In genomic region chr5:90866333-90866732, GRCh38 we compare ENCODE assay signal across 8 cellular contexts.
A peak's percentile ranks its signal among the peaks of the same experiment; 100 is the strongest.
DNase-seq lines count a peak whose midpoint lies in the region; ATAC-seq and TF ChIP-seq lines count a peak whose summit lies in the region.

No MANE protein-coding gene starts in this region.

- intact Hi-C loops in left ventricle myocardium superior (cut with micrococcal nuclease): loop anchor here (5.0 to 10.0 kb wide), 3 partner anchors 68 to 551 kb away; no protein-coding TSS in a partner anchor

- no peak overlapping the region for H3K4me3 ChIP-seq in BJ (ENCODE audit: low read depth, low read length)

- peak; percentile 72 for ATAC-seq in GM19351 (IDR thresholded peaks at IDR 0.05; ENCODE audit: unreplicated experiment)
- ATAC-seq in WTC11: peak; percentile 64
- peak; percentile 54 for ATAC-seq in left ventricle myocardium superior
- ATAC-seq in stimulated activated naive B cell treated with anti-CD40 and anti-IgM and Interleukin-4, amounts not matched to agents 10 μg/mL and 1 μg/mL and 100 μg/mL, for 72 hours (replicated peaks): peak; percentile 63 to 65
- ATAC-seq in stimulated activated memory B cell treated with anti-CD40 and anti-IgM and Interleukin-4, amounts not matched to agents 10 μg/mL and 1 μg/mL and 100 μg/mL, for 72 hours: no peak

- no peaks in the 10 kb centered on the region for H3K9me3 Mint-ChIP-seq in WTC11
- no peaks in the 10 kb centered on the region for H3K9me3 Mint-ChIP-seq in stimulated activated naive B cell treated with anti-CD40 and anti-IgM and Interleukin-4, amounts not matched to agents 10 μg/mL and 1 μg/mL and 100 μg/mL, for 72 hours
- H3K9me3 Mint-ChIP-seq in stimulated activated memory B cell treated with anti-CD40 and anti-IgM and Interleukin-4, amounts not matched to agents 10 μg/mL and 1 μg/mL and 100 μg/mL, for 72 hours: no peaks in the 10 kb centered on the region

- POLR2A ChIA-PET in BJ (lab: Charles Lee): no interaction called here
- POLR2A ChIA-PET in WTC11 (lab: Charles Lee): interaction anchor here (1.0 kb wide), 1 partner anchor 517 kb away, joined by 4 read pairs; the partner anchor contains the start of gene ARRDC3

- TF ChIP-seq CTCF in BJ (IDR thresholded peaks at IDR 0.05; ENCODE audit: insufficient read depth, low read depth, low read length): peak; percentile 34
- peak; percentile 25; the same call in 1 of the 2 replicates for TF ChIP-seq CTCF in WTC11 (IDR thresholded peaks at IDR 0.05)

- no peak overlapping the region for H3K4me3 Mint-ChIP-seq in WTC11
- H3K4me3 Mint-ChIP-seq in stimulated activated naive B cell treated with anti-CD40 and anti-IgM and Interleukin-4, amounts not matched to agents 10 μg/mL and 1 μg/mL and 100 μg/mL, for 72 hours: no peak overlapping the region
- no peak overlapping the region for H3K4me3 Mint-ChIP-seq in stimulated activated memory B cell treated with anti-CD40 and anti-IgM and Interleukin-4, amounts not matched to agents 10 μg/mL and 1 μg/mL and 100 μg/mL, for 72 hours

- peaks cover 7% of the 10 kb centered on the region for H3K4me1 Mint-ChIP-seq in WTC11
- no peaks in the 10 kb centered on the region for H3K4me1 Mint-ChIP-seq in stimulated activated naive B cell treated with anti-CD40 and anti-IgM and Interleukin-4, amounts not matched to agents 10 μg/mL and 1 μg/mL and 100 μg/mL, for 72 hours
- H3K4me1 Mint-ChIP-seq in stimulated activated memory B cell treated with anti-CD40 and anti-IgM and Interleukin-4, amounts not matched to agents 10 μg/mL and 1 μg/mL and 100 μg/mL, for 72 hours: no peaks in the 10 kb centered on the region

- H3K27me3 Mint-ChIP-seq in WTC11 (ENCODE audit: low read depth): no peaks in the 10 kb centered on the region
- H3K27me3 Mint-ChIP-seq in stimulated activated naive B cell treated with anti-CD40 and anti-IgM and Interleukin-4, amounts not matched to agents 10 μg/mL and 1 μg/mL and 100 μg/mL, for 72 hours: peaks cover 7 to 13% of the 10 kb centered on the region in 2 donors
- H3K27me3 Mint-ChIP-seq in stimulated activated memory B cell treated with anti-CD40 and anti-IgM and Interleukin-4, amounts not matched to agents 10 μg/mL and 1 μg/mL and 100 μg/mL, for 72 hours: peaks cover 20% of the 10 kb centered on the region

- DNase-seq in BJ (ENCODE audit: low read depth) (no peak), NCI-H1417 (lab: John Stamatoyannopoulos, UW) (peak; percentile 3 to 59 (median 8)), WTC11 (ENCODE audit: low spot score) (no peak), left ventricle myocardium superior (no peak)
- no peak for DNase-seq in stimulated activated naive B cell treated with anti-CD40 and anti-IgM and Interleukin-4, amounts not matched to agents 10 μg/mL and 1 μg/mL and 100 μg/mL, for 72 hours
- no peak for DNase-seq in activated CD4-positive, CD25-positive, alpha-beta regulatory T cell treated with anti-CD3 and anti-CD28 coated beads, Interleukin-2, amount 50 U/mL, for 72 hours

- no peaks in the 10 kb centered on the region for H3K36me3 ChIP-seq in BJ (ENCODE audit: control insufficient read depth, insufficient read depth, low read length)

- H3K27me3 ChIP-seq in BJ (ENCODE audit: control insufficient read depth, insufficient read depth, low read length): no peaks in the 10 kb centered on the region

- H3K27ac Mint-ChIP-seq in WTC11: no peak overlapping the region
- no peak overlapping the region for H3K27ac Mint-ChIP-seq in stimulated activated naive B cell treated with anti-CD40 and anti-IgM and Interleukin-4, amounts not matched to agents 10 μg/mL and 1 μg/mL and 100 μg/mL, for 72 hours
- H3K27ac Mint-ChIP-seq in stimulated activated memory B cell treated with anti-CD40 and anti-IgM and Interleukin-4, amounts not matched to agents 10 μg/mL and 1 μg/mL and 100 μg/mL, for 72 hours: no peak overlapping the region

- CTCF ChIA-PET in BJ (lab: Yijun Ruan, JAX): interaction anchor here (0.6 to 5.1 kb wide), 20 partner anchors 8 to 775 kb away, joined by 3 to 46 read pairs (median 4); partner anchors contain the start of gene ARRDC3
- CTCF ChIA-PET in WTC11 (lab: Charles Lee): interaction anchor here (0.8 to 1.9 kb wide), 11 partner anchors 9 to 553 kb away, joined by 3 to 23 read pairs (median 5); no protein-coding TSS in a partner anchor

- H3K36me3 Mint-ChIP-seq in WTC11: peaks cover 4% of the 10 kb centered on the region
- no peaks in the 10 kb centered on the region for H3K36me3 Mint-ChIP-seq in stimulated activated naive B cell treated with anti-CD40 and anti-IgM and Interleukin-4, amounts not matched to agents 10 μg/mL and 1 μg/mL and 100 μg/mL, for 72 hours
- H3K36me3 Mint-ChIP-seq in stimulated activated memory B cell treated with anti-CD40 and anti-IgM and Interleukin-4, amounts not matched to agents 10 μg/mL and 1 μg/mL and 100 μg/mL, for 72 hours: no peaks in the 10 kb centered on the region

TF ChIP-seq in WTC11, 78 proteins besides CTCF, POLR2A, EP300 and RAD21:
- TF ChIP-seq ZNF263 (CRISPR knock-in tag; IDR thresholded peaks at IDR 0.05; ENCODE audit: low read depth): no peak

Comparison
In these comparisons a context has a peak if more than half of its experiments do, and no peak if none do; other contexts are left out.
1. DNase-seq: peak in NCI-H1417 (3 of 3); none in BJ (single experiment), WTC11 (single experiment), left ventricle myocardium superior (single experiment), stimulated activated naive B cell treated with anti-CD40 and anti-IgM and Interleukin-4, amounts not matched to agents 10 μg/mL and 1 μg/mL and 100 μg/mL, for 72 hours (single experiment) and activated CD4-positive, CD25-positive, alpha-beta regulatory T cell treated with anti-CD3 and anti-CD28 coated beads, Interleukin-2, amount 50 U/mL, for 72 hours (single experiment).